11 cellular contexts compared by ENCODE assay signal in the genomic region with DNA sequence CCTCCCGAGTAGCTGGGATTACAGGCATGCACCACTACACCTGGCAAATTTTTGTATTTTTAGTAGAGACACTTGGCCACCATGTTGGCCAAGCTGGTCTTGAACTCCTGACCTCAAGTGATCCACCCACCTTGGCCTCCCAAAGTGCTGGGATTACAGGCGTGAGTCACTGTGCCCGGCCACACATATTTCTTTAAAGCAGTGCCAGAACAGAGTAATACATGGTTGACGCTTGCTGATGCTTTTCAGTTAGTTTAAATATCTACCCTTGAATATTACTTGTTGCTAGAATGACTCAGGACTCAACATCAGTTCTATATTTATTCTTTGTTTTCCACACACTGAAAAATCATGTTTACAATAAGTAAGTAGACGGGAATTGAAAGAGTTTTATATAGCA. TPM values are rescaled to one million over a fixed set of nuclear protein-coding genes. Genes with fewer than 3 reads are reported as not detected.
"Had no signal": no experiment of that assay in that cellular context is flagged by ENCODE, and none has a peak within 500 bp of the region (broad histone marks: within the 10 kb centered on the region; RNA-seq: fewer than 3 reads in every experiment).

No MANE protein-coding gene starts in this region.

RNA-seq across cellular contexts. Expression of a gene that starts 4.1 kb away (rescaled TPM):
- total RNA-seq: frontal cortex; glomerular endothelial cell; heart left ventricle; liver; lung microvascular endothelial cell; naive thymus-derived CD4-positive, alpha-beta T cell; osteocyte; pulmonary artery endothelial cell; sciatic nerve; thoracic aorta; transverse colon had no signal
- polyA plus RNA-seq: heart left ventricle; liver; naive thymus-derived CD4-positive, alpha-beta T cell had no signal

RNA-seq across cellular contexts. Expression of a gene that starts 34.5 kb away (rescaled TPM):
- total RNA-seq: glomerular endothelial cell; heart left ventricle; liver; lung microvascular endothelial cell; naive thymus-derived CD4-positive, alpha-beta T cell; osteocyte; thoracic aorta; transverse colon had no signal
- polyA plus RNA-seq: heart left ventricle; liver; naive thymus-derived CD4-positive, alpha-beta T cell had no signal
